Comparison of ENCODE assay signal across 1 cellular context in the genomic region with DNA sequence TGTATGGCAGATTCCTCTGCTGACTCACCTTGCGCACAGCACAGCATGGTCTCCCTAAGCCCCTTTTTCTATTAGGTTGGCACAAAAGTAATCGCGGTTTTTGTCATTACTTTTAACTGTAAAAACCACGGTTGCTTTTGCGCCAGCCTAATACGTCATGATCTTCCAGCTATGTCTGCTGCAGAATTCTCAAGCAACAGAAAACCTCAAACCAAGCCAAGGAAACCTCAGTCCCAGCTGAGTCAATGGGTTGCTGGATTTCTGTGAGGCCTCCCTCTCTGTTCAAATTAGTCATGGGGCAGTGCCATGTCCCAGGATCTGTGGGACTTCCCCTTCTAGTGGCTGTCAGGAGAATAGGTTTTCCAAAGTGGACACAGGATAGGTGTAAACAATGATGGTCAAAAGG.
TF ChIP-seq lines count a peak whose summit lies in the region.

No MANE protein-coding gene starts in this region.

TF ChIP-seq in WTC11, 78 proteins besides CTCF, POLR2A, EP300 and RAD21 (continued from another document):
- TF ChIP-seq, protein P1, sequence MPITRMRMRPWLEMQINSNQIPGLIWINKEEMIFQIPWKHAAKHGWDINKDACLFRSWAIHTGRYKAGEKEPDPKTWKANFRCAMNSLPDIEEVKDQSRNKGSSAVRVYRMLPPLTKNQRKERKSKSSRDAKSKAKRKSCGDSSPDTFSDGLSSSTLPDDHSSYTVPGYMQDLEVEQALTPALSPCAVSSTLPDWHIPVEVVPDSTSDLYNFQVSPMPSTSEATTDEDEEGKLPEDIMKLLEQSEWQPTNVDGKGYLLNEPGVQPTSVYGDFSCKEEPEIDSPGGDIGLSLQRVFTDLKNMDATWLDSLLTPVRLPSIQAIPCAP (CRISPR knock-in tag; IDR thresholded peaks at IDR 0.05), result no peak
- TF ChIP-seq, protein P2, sequence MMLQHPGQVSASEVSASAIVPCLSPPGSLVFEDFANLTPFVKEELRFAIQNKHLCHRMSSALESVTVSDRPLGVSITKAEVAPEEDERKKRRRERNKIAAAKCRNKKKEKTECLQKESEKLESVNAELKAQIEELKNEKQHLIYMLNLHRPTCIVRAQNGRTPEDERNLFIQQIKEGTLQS (CRISPR knock-in tag; conservative IDR thresholded peaks at IDR 0.05), result no peak
- TF ChIP-seq, protein P3, sequence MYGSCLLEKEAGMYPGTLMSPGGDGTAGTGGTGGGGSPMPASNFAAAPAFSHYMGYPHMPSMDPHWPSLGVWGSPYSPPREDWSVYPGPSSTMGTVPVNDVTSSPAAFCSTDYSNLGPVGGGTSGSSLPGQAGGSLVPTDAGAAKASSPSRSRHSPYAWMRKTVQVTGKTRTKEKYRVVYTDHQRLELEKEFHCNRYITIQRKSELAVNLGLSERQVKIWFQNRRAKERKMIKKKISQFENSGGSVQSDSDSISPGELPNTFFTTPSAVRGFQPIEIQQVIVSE (CRISPR knock-in tag; IDR thresholded peaks at IDR 0.05; ENCODE audit: borderline replicate concordance), result no peak
- TF ChIP-seq PRRX2 (CRISPR knock-in tag; IDR thresholded peaks at IDR 0.05), result no peak
